8 cellular contexts compared by ENCODE assay signal in genomic region chr5:170681013-170681433, GRCh38.
A peak's percentile ranks its signal among the peaks of the same experiment; 100 is the strongest.
DNase-seq lines count a peak whose midpoint lies in the region; ATAC-seq, FAIRE-seq and TF ChIP-seq lines count a peak whose summit lies in the region.

No MANE protein-coding gene starts in this region.

- H3K27ac Mint-ChIP-seq in CD4-positive, CD25-positive, alpha-beta regulatory T cell, result no peak overlapping the region

- H3K9me3 ChIP-seq in CD4-positive, CD25-positive, alpha-beta regulatory T cell (ENCODE audit: control insufficient read depth in 2 of 2, low read length in 2 of 2), result no peaks in the 10 kb centered on the region
- H3K9me3 ChIP-seq in MG63, result no peaks in the 10 kb centered on the region

- no peak overlapping the region for H3K4me3 ChIP-seq in CD4-positive, CD25-positive, alpha-beta regulatory T cell (ENCODE audit: low read depth, low read length)
- H3K4me3 ChIP-seq in MG63, result no peak overlapping the region

- peaks cover 0 to 9% (median 2%) of the 10 kb centered on the region in 4 donors for H3K4me1 Mint-ChIP-seq in CD4-positive, CD25-positive, alpha-beta regulatory T cell

- FAIRE-seq in GM12892 (lab: Jason Lieb, UNC), result no peak

- no peak overlapping the region for H3K27ac ChIP-seq in CD4-positive, CD25-positive, alpha-beta regulatory T cell (ENCODE audit: insufficient read depth, low read length, poor library complexity, severe bottlenecking)

- H3K4me1 ChIP-seq in CD4-positive, CD25-positive, alpha-beta regulatory T cell (ENCODE audit: control insufficient read depth, insufficient read depth, low read length, poor library complexity, severe bottlenecking), result no peaks in the 10 kb centered on the region

- H3K27me3 Mint-ChIP-seq in CD4-positive, CD25-positive, alpha-beta regulatory T cell, result peaks cover 29% of the 10 kb centered on the region

- H3K4me3 Mint-ChIP-seq in CD4-positive, CD25-positive, alpha-beta regulatory T cell, result no peak overlapping the region

- peaks cover 0 to 4% (median 0%) of the 10 kb centered on the region in 7 donors for H3K9me3 Mint-ChIP-seq in CD4-positive, CD25-positive, alpha-beta regulatory T cell

- TF ChIP-seq POLR2A in GM12892 (IDR thresholded peaks at IDR 0.05; ENCODE audit: low read depth, low read length), result no peak

- H3K36me3 ChIP-seq in CD4-positive, CD25-positive, alpha-beta regulatory T cell (ENCODE audit: control insufficient read depth, insufficient read depth, low read length), result no peaks in the 10 kb centered on the region
- no peaks in the 10 kb centered on the region for H3K36me3 ChIP-seq in MG63

- peaks cover 11% of the 10 kb centered on the region for H3K27me3 ChIP-seq in CD4-positive, CD25-positive, alpha-beta regulatory T cell (ENCODE audit: control insufficient read depth, insufficient read depth, low read length)
- H3K27me3 ChIP-seq in MG63, result peaks cover 83% of the 10 kb centered on the region

- H3K36me3 Mint-ChIP-seq in CD4-positive, CD25-positive, alpha-beta regulatory T cell, result no peaks in the 10 kb centered on the region

- ATAC-seq in CD4-positive, CD25-positive, alpha-beta regulatory T cell (ENCODE audit: low read depth in 2 of 2), result no peak
- peak; percentile 74 for ATAC-seq in GM21367 (IDR thresholded peaks at IDR 0.05; ENCODE audit: unreplicated experiment)

- DNase-seq in CD4-positive, CD25-positive, alpha-beta regulatory T cell, result peak in 2 of 3 donors; percentile 18 to 69
- DNase-seq in MG63, result peak; percentile 47
- peak; percentile 29 for DNase-seq in amniotic epithelial cell (ENCODE audit: low read depth)
- DNase-seq in kidney tubule cell (ENCODE audit: low spot score), result peak; percentile 42
- peak; percentile 11 for DNase-seq in stimulated activated naive CD4-positive, alpha-beta T cell treated with Interleukin-2 at 50 U/mL for 16 hours (lab: John Stamatoyannopoulos, UW)
- no peak for DNase-seq in GM12892 (ENCODE audit: insufficient read length)
- DNase-seq in T-helper 9 cell, result no peak

Comparison
In these comparisons a context has a peak if more than half of its experiments do, and no peak if none do; other contexts are left out.
1. DNase-seq: peak in CD4-positive, CD25-positive, alpha-beta regulatory T cell (2 of 3), MG63 (single experiment), amniotic epithelial cell (single experiment), kidney tubule cell (single experiment) and stimulated activated naive CD4-positive, alpha-beta T cell treated with Interleukin-2 at 50 U/mL for 16 hours (single experiment); none in GM12892 (single experiment) and T-helper 9 cell (single experiment).